In the genomic region with DNA sequence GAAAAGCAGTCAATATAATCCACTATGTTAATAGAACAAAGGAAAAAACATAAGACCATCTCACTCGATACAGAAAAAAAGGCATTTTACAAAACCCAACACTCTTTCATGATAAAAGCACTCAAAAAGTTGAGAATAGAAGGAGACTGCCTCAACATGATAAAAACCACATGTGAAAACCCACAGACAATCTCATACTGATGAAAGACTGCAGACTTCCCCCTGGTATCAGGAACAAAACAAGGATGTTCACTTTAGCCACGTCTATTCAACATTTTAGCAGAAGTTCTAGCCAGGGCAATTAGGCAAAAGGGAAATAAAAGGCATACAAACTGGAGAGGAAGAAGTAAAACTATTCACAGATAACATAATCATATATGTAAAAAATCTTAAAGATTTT, we compare ENCODE assay signal across 21 cellular contexts.
"Had no signal": no experiment of that assay in that cellular context is flagged by ENCODE, and none has a peak within 500 bp of the region (broad histone marks: within the 10 kb centered on the region; RNA-seq: fewer than 3 reads in every experiment).

No MANE protein-coding gene starts in this region.

- H3K4me3 ChIP-seq: SJSA1 had no signal

- H3K27me3 ChIP-seq: SJSA1 had no signal

- H3K9me3 ChIP-seq: SJSA1 had no signal

- H3K36me3 ChIP-seq: SJSA1, WERI-Rb-1 had no signal

- DNase-seq: activated CD4-positive, alpha-beta memory T cell treated with anti-CD3 and anti-CD28 coated beads, Interleukin-2, amount 10 ng/mL, durations not matched to agents 7 days and 5 days; activated CD4-positive, alpha-beta T cell treated with anti-CD3 and anti-CD28 coated beads for 36 hours; activated CD4-positive, alpha-beta T cell treated with anti-CD3 and anti-CD28 coated beads, Interleukin-2, amount 50 U/mL, for 1 hour; activated gamma-delta T cell; activated naive CD4-positive, alpha-beta T cell treated with anti-CD3 and anti-CD28 coated beads for 36 hours; activated T-cell treated with anti-CD3 and anti-CD28 coated beads for 4 hours; activated T-cell treated with anti-CD3 and anti-CD28 coated beads, Interleukin-2, amount 50 U/mL, for 48 hours; amygdala; NCI-H1105; NCI-H1436; NCI-H1694 treated with DMSO at 0.1 percent for 48 hours; NCI-H2029 treated with DMSO at 0.1 percent for 48 hours; NCI-H510A treated with DMSO at 0.1 percent for 48 hours; PC-3; SHP77; T-cell; T-helper 2 cell; WERI-Rb-1 had no signal

- H3K4me1 ChIP-seq: SJSA1 had no signal

- ATAC-seq: activated CD4-positive, alpha-beta T cell treated with anti-CD3 and anti-CD28 coated beads for 36 hours; activated T-helper 17 cell treated with anti-CD3 and anti-CD28 coated beads, Interleukin-2, amount 50 U/mL, for 72 hours; PC-3; SK-N-SH treated with all-trans-retinoic acid at 6 μM for 48 hours; T-cell had no signal

- H3K27ac ChIP-seq: SJSA1, WERI-Rb-1 had no signal
